Comparison of ENCODE assay signal across 24 cellular contexts in genomic region chr3:153442799-153443487, GRCh38.
DNase-seq lines count a peak whose midpoint lies in the region; ATAC-seq and TF ChIP-seq lines count a peak whose summit lies in the region.
"Had no signal": no experiment of that assay in that cellular context is flagged by ENCODE, and none has a peak within 500 bp of the region (broad histone marks: within the 10 kb centered on the region; RNA-seq: fewer than 3 reads in every experiment).

No MANE protein-coding gene starts in this region.

- no peaks in the 10 kb centered on the region for H3K36me3 Mint-ChIP-seq in activated CD8-positive, alpha-beta T cell treated with anti-CD3 and anti-CD28 coated beads for 36 hours (ENCODE audit: low read depth)
- H3K36me3 Mint-ChIP-seq in activated CD8-positive, alpha-beta T cell treated with anti-CD3 and anti-CD28 coated beads, Interleukin-2, amount 10 ng/mL, durations not matched to agents 7 days and 5 days (ENCODE audit: low read depth): no peaks in the 10 kb centered on the region
- H3K36me3 Mint-ChIP-seq in CD8-positive, alpha-beta memory T cell: no peaks in the 10 kb centered on the region
- no peaks in the 10 kb centered on the region for H3K36me3 Mint-ChIP-seq in T-helper 2 cell treated with Interferon-gamma antibody and Interleukin-4, amounts not matched to agents 5 μg/mL and 100 μg/mL, for 36 hours (ENCODE audit: low read depth)
- H3K36me3 Mint-ChIP-seq in neural progenitor cell: no peaks in the 10 kb centered on the region

- no peaks in the 10 kb centered on the region for H3K36me3 ChIP-seq in CD8-positive, alpha-beta memory T cell (ENCODE audit: insufficient read depth, low read length)
- no peaks in the 10 kb centered on the region for H3K36me3 ChIP-seq in neural progenitor cell
- H3K36me3 ChIP-seq: BE2C, SJCRH30, vagina had no signal

- H3K4me3 Mint-ChIP-seq in activated CD8-positive, alpha-beta T cell treated with anti-CD3 and anti-CD28 coated beads for 36 hours: no peak overlapping the region
- no peak overlapping the region for H3K4me3 Mint-ChIP-seq in activated CD8-positive, alpha-beta T cell treated with anti-CD3 and anti-CD28 coated beads, Interleukin-2, amount 10 ng/mL, durations not matched to agents 7 days and 5 days
- peak overlapping the region in 2 of 7 donors; percentile 5 to 19 for H3K4me3 Mint-ChIP-seq in CD8-positive, alpha-beta memory T cell
- H3K4me3 Mint-ChIP-seq in T-helper 2 cell treated with Interferon-gamma antibody and Interleukin-4, amounts not matched to agents 5 μg/mL and 100 μg/mL, for 36 hours: peak overlapping the region; percentile 20
- H3K4me3 Mint-ChIP-seq in neural progenitor cell: no peak overlapping the region
- H3K4me3 Mint-ChIP-seq: stimulated activated naive CD8-positive, alpha-beta T cell treated with anti-CD3 and anti-CD28 coated beads, Interleukin-15, amount 100 ng/mL, for 72 hours had no signal

- no peaks in the 10 kb centered on the region for H3K9me3 Mint-ChIP-seq in activated CD8-positive, alpha-beta T cell treated with anti-CD3 and anti-CD28 coated beads for 36 hours
- no peaks in the 10 kb centered on the region for H3K9me3 Mint-ChIP-seq in activated CD8-positive, alpha-beta T cell treated with anti-CD3 and anti-CD28 coated beads, Interleukin-2, amount 10 ng/mL, durations not matched to agents 7 days and 5 days (ENCODE audit: insufficient read depth)
- H3K9me3 Mint-ChIP-seq in CD8-positive, alpha-beta memory T cell: no peaks in the 10 kb centered on the region
- H3K9me3 Mint-ChIP-seq in T-helper 2 cell treated with Interferon-gamma antibody and Interleukin-4, amounts not matched to agents 5 μg/mL and 100 μg/mL, for 36 hours: no peaks in the 10 kb centered on the region
- no peaks in the 10 kb centered on the region for H3K9me3 Mint-ChIP-seq in neural progenitor cell
- H3K9me3 Mint-ChIP-seq: stimulated activated naive CD8-positive, alpha-beta T cell treated with anti-CD3 and anti-CD28 coated beads, Interleukin-15, amount 100 ng/mL, for 72 hours had no signal

- no peaks in the 10 kb centered on the region for H3K4me1 ChIP-seq in CD8-positive, alpha-beta memory T cell (ENCODE audit: insufficient read depth, low read length)
- no peaks in the 10 kb centered on the region for H3K4me1 ChIP-seq in neural progenitor cell
- H3K4me1 ChIP-seq: BE2C, psoas muscle, SJCRH30, vagina had no signal

- ATAC-seq in activated CD8-positive, alpha-beta T cell treated with anti-CD3 and anti-CD28 coated beads for 36 hours: peak; percentile 30
- no peak for ATAC-seq in activated CD8-positive, alpha-beta T cell treated with anti-CD3 and anti-CD28 coated beads, Interleukin-2, amount 10 ng/mL, durations not matched to agents 7 days and 5 days
- ATAC-seq: left ventricle myocardium superior; psoas muscle; stimulated activated naive CD8-positive, alpha-beta T cell treated with anti-CD3 and anti-CD28 coated beads, Interleukin-15, amount 100 ng/mL, for 72 hours had no signal

- CTCF ChIA-PET in activated CD8-positive, alpha-beta T cell treated with anti-CD3 and anti-CD28 coated beads for 36 hours (lab: Charles Lee): interaction anchor here (1.2 kb wide), 1 partner anchor 22 kb away, joined by 3 read pairs; no protein-coding TSS in a partner anchor
- CTCF ChIA-PET in activated CD8-positive, alpha-beta T cell treated with anti-CD3 and anti-CD28 coated beads, Interleukin-2, amount 10 ng/mL, durations not matched to agents 7 days and 5 days (lab: Charles Lee): interaction anchor here (0.6 to 1.3 kb wide), 6 partner anchors 18 to 439 kb away, joined by 3 to 6 read pairs (median 3); no protein-coding TSS in a partner anchor
- CTCF ChIA-PET in CD8-positive, alpha-beta memory T cell (lab: Charles Lee): interaction anchor here (0.6 kb wide), 1 partner anchor 254 kb away, joined by 3 read pairs; no protein-coding TSS in a partner anchor

- H3K27me3 ChIP-seq in CD8-positive, alpha-beta memory T cell (ENCODE audit: insufficient read depth, low read length, poor library complexity, severe bottlenecking): no peaks in the 10 kb centered on the region
- no peaks in the 10 kb centered on the region for H3K27me3 ChIP-seq in neural progenitor cell
- H3K27me3 ChIP-seq: BE2C, SJCRH30, vagina had no signal

- no peak for DNase-seq in activated CD8-positive, alpha-beta T cell treated with anti-CD3 and anti-CD28 coated beads for 36 hours
- no peak for DNase-seq in activated CD8-positive, alpha-beta T cell treated with anti-CD3 and anti-CD28 coated beads, Interleukin-2, amount 10 ng/mL, durations not matched to agents 7 days and 5 days
- no peak for DNase-seq in CD8-positive, alpha-beta memory T cell
- no peak for DNase-seq in T-helper 2 cell treated with Interferon-gamma antibody and Interleukin-4, amounts not matched to agents 5 μg/mL and 100 μg/mL, for 36 hours (ENCODE audit: low spot score)
- no peak for DNase-seq in neural progenitor cell (ENCODE audit: low spot score)
- no peak for DNase-seq in AG08395 (ENCODE audit: low spot score)
- no peak for DNase-seq in stimulated activated CD4-positive, alpha-beta T cell treated with anti-CD3 and anti-CD28 coated beads, Interleukin-15, amount 100 ng/mL, for 24 hours
- DNase-seq in SW480 (ENCODE audit: low spot score): no peak
- DNase-seq: activated CD4-positive, CD25-positive, alpha-beta regulatory T cell; activated effector memory CD4-positive, alpha-beta T cell treated with Interleukin-2 at 50 U/mL for 16 hours; amniotic stem cell; BE2C; DMS79; effector CD8-positive, alpha-beta T cell; GDM1; glutamatergic neuron; left ventricle myocardium superior; NCI-H2081; NCI-H345; NCI-H748 treated with DMSO at 0.1 percent for 48 hours; psoas muscle; stimulated activated naive CD8-positive, alpha-beta T cell treated with anti-CD3 and anti-CD28 coated beads, Interleukin-15, amount 100 ng/mL, for 72 hours had no signal

- no peak overlapping the region for H3K4me2 ChIP-seq in neural progenitor cell

- peaks cover 11% of the 10 kb centered on the region for H3K4me1 Mint-ChIP-seq in activated CD8-positive, alpha-beta T cell treated with anti-CD3 and anti-CD28 coated beads for 36 hours (ENCODE audit: low read depth)
- no peaks in the 10 kb centered on the region for H3K4me1 Mint-ChIP-seq in activated CD8-positive, alpha-beta T cell treated with anti-CD3 and anti-CD28 coated beads, Interleukin-2, amount 10 ng/mL, durations not matched to agents 7 days and 5 days (ENCODE audit: low read depth)
- peaks cover 2 to 25% (median 5%) of the 10 kb centered on the region in 3 donors for H3K4me1 Mint-ChIP-seq in CD8-positive, alpha-beta memory T cell
- H3K4me1 Mint-ChIP-seq in T-helper 2 cell treated with Interferon-gamma antibody and Interleukin-4, amounts not matched to agents 5 μg/mL and 100 μg/mL, for 36 hours (ENCODE audit: low read depth): peaks cover 12% of the 10 kb centered on the region
- no peaks in the 10 kb centered on the region for H3K4me1 Mint-ChIP-seq in neural progenitor cell

- no peak overlapping the region for H3K27ac Mint-ChIP-seq in activated CD8-positive, alpha-beta T cell treated with anti-CD3 and anti-CD28 coated beads for 36 hours
- no peak overlapping the region for H3K27ac Mint-ChIP-seq in activated CD8-positive, alpha-beta T cell treated with anti-CD3 and anti-CD28 coated beads, Interleukin-2, amount 10 ng/mL, durations not matched to agents 7 days and 5 days
- peak overlapping the region in 5 of 8 donors; percentile 3 to 78 (median 26) for H3K27ac Mint-ChIP-seq in CD8-positive, alpha-beta memory T cell
- H3K27ac Mint-ChIP-seq in T-helper 2 cell treated with Interferon-gamma antibody and Interleukin-4, amounts not matched to agents 5 μg/mL and 100 μg/mL, for 36 hours: peak overlapping the region; percentile 38
- H3K27ac Mint-ChIP-seq in neural progenitor cell: no peak overlapping the region

- intact Hi-C loops in activated CD8-positive, alpha-beta T cell treated with anti-CD3 and anti-CD28 coated beads for 36 hours (cut with micrococcal nuclease): no loop called here

- no peaks in the 10 kb centered on the region for H3K79me2 ChIP-seq in neural progenitor cell (ENCODE audit: low read depth)

- H4K20me1 ChIP-seq in neural progenitor cell (ENCODE audit: low read depth): no peaks in the 10 kb centered on the region

- H2AFZ ChIP-seq in neural progenitor cell (replicated peaks): peak overlapping the region; percentile 72

- H3F3A ChIP-seq in neural progenitor cell (ENCODE audit: low read depth): no peaks in the 10 kb centered on the region

- H3K9me3 ChIP-seq in CD8-positive, alpha-beta memory T cell (ENCODE audit: low read length): no peaks in the 10 kb centered on the region
- no peaks in the 10 kb centered on the region for H3K9me3 ChIP-seq in neural progenitor cell (ENCODE audit: low read depth)
- H3K9me3 ChIP-seq: BE2C, psoas muscle, SJCRH30, vagina had no signal

- H3K4me3 ChIP-seq in CD8-positive, alpha-beta memory T cell (ENCODE audit: low read length): no peak overlapping the region
- no peak overlapping the region for H3K4me3 ChIP-seq in neural progenitor cell
- H3K4me3 ChIP-seq: psoas muscle, SJCRH30, vagina had no signal

- no peak overlapping the region for H3K27ac ChIP-seq in CD8-positive, alpha-beta memory T cell (ENCODE audit: low read depth, low read length)
- H3K27ac ChIP-seq in neural progenitor cell: no peak overlapping the region
- H3K27ac ChIP-seq: psoas muscle, SJCRH30, vagina had no signal

- no peak for TF ChIP-seq CTCF in activated CD8-positive, alpha-beta T cell treated with anti-CD3 and anti-CD28 coated beads for 36 hours (IDR thresholded peaks at IDR 0.05)
- TF ChIP-seq CTCF in neural progenitor cell (IDR thresholded peaks at IDR 0.05): no peak

- POLR2A ChIA-PET in activated CD8-positive, alpha-beta T cell treated with anti-CD3 and anti-CD28 coated beads for 36 hours (lab: Charles Lee): no interaction called here
- POLR2A ChIA-PET in activated CD8-positive, alpha-beta T cell treated with anti-CD3 and anti-CD28 coated beads, Interleukin-2, amount 10 ng/mL, durations not matched to agents 7 days and 5 days (lab: Charles Lee): no interaction called here
- POLR2A ChIA-PET in CD8-positive, alpha-beta memory T cell (lab: Charles Lee): no interaction called here

- H3K9ac ChIP-seq in neural progenitor cell: no peak overlapping the region

- no peaks in the 10 kb centered on the region for H3K27me3 Mint-ChIP-seq in activated CD8-positive, alpha-beta T cell treated with anti-CD3 and anti-CD28 coated beads for 36 hours
- H3K27me3 Mint-ChIP-seq in activated CD8-positive, alpha-beta T cell treated with anti-CD3 and anti-CD28 coated beads, Interleukin-2, amount 10 ng/mL, durations not matched to agents 7 days and 5 days (ENCODE audit: low read depth): no peaks in the 10 kb centered on the region
- H3K27me3 Mint-ChIP-seq in CD8-positive, alpha-beta memory T cell: peaks cover 4 to 8% of the 10 kb centered on the region in 2 donors
- H3K27me3 Mint-ChIP-seq in T-helper 2 cell treated with Interferon-gamma antibody and Interleukin-4, amounts not matched to agents 5 μg/mL and 100 μg/mL, for 36 hours (ENCODE audit: low read depth): no peaks in the 10 kb centered on the region
- H3K27me3 Mint-ChIP-seq in neural progenitor cell (ENCODE audit: insufficient read depth, low read depth): peaks cover 2% of the 10 kb centered on the region
- H3K27me3 Mint-ChIP-seq: stimulated activated naive CD8-positive, alpha-beta T cell treated with anti-CD3 and anti-CD28 coated beads, Interleukin-15, amount 100 ng/mL, for 72 hours had no signal

Comparison
In these comparisons a context has a peak if more than half of its experiments do, and no peak if none do; other contexts are left out.
1. H3K27ac Mint-ChIP-seq: peak in CD8-positive, alpha-beta memory T cell (5 of 8) and T-helper 2 cell treated with Interferon-gamma antibody and Interleukin-4, amounts not matched to agents 5 μg/mL and 100 μg/mL, for 36 hours (single experiment); none in activated CD8-positive, alpha-beta T cell treated with anti-CD3 and anti-CD28 coated beads for 36 hours (single experiment), activated CD8-positive, alpha-beta T cell treated with anti-CD3 and anti-CD28 coated beads, Interleukin-2, amount 10 ng/mL, durations not matched to agents 7 days and 5 days (single experiment) and neural progenitor cell (single experiment).